Comparison of ENCODE assay signal across 8 cellular contexts in the genomic region with DNA sequence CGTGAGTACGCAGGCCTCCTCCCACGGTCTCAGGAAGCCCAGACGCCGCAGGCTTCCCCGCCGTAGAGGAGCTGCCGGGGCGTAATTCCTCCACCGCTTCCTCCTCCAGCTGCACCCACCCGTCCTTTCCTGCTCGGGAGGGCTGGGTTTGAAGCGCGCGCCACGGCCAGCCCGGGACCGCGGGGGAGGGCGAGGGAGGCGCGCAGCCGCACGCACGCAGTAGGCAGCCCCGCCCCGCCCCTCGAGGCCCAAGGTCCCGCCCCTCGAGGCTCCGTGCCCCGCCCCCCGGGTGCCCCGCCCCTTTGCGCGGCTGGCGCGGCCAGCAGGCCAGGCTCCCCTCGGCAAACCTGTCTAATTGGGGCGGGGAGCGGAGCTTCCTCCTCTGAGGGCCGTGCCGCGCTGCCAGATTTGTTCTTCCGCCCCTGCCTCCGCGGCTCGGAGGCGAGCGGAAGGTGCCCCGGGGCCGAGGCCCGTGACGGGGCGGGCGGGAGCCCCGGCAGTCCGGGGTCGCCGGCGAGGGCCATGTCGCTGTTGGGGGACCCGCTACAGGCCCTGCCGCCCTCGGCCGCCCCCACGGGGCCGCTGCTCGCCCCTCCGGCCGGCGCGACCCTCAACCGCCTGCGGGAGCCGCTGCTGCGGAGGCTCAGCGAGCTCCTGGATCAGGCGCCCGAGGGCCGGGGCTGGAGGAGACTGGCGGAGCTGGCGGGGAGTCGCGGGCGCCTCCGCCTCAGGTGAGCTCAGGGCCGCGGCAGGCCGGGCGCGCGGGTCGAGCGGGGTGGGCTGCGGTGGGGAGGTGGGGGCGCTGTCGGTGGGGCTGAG. TPM values are rescaled to one million over a fixed set of nuclear protein-coding genes. Genes with fewer than 3 reads are reported as not detected.
A peak's percentile ranks its signal among the peaks of the same experiment; 100 is the strongest.
DNase-seq lines count a peak whose midpoint lies in the region; ATAC-seq and TF ChIP-seq lines count a peak whose summit lies in the region.

A gene with protein sequence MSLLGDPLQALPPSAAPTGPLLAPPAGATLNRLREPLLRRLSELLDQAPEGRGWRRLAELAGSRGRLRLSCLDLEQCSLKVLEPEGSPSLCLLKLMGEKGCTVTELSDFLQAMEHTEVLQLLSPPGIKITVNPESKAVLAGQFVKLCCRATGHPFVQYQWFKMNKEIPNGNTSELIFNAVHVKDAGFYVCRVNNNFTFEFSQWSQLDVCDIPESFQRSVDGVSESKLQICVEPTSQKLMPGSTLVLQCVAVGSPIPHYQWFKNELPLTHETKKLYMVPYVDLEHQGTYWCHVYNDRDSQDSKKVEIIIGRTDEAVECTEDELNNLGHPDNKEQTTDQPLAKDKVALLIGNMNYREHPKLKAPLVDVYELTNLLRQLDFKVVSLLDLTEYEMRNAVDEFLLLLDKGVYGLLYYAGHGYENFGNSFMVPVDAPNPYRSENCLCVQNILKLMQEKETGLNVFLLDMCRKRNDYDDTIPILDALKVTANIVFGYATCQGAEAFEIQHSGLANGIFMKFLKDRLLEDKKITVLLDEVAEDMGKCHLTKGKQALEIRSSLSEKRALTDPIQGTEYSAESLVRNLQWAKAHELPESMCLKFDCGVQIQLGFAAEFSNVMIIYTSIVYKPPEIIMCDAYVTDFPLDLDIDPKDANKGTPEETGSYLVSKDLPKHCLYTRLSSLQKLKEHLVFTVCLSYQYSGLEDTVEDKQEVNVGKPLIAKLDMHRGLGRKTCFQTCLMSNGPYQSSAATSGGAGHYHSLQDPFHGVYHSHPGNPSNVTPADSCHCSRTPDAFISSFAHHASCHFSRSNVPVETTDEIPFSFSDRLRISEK (plus strand): TSS at position 344 of the 819 bp plus-strand sequence. CDS start 179 bp downstream, at position 523.

- DNase-seq in AG10803 (ENCODE audit: low read depth) = peak; percentile 87
- DNase-seq in NCI-H460 (ENCODE audit: extremely low read depth, low read depth) = peak; percentile 80
- DNase-seq in activated CD4-positive, CD25-positive, alpha-beta regulatory T cell treated with anti-CD3 and anti-CD28 coated beads, Interleukin-2, amount 50 U/mL, for 72 hours = peak; percentile 96
- peak; percentile 84 for DNase-seq in cerebellar cortex (ENCODE audit: low spot score)
- peak; percentile 56 for DNase-seq in kidney epithelial cell (ENCODE audit: low read depth)
- DNase-seq in stimulated activated CD4-positive, alpha-beta T cell treated with anti-CD3 and anti-CD28 coated beads, Interleukin-15, amount 100 ng/mL, for 48 hours (ENCODE audit: low read depth in 2 of 2) = peak; percentile 86 to 93

- H3K4me3 ChIP-seq in AG10803 (ENCODE audit: low read length) (peak within 1 kb of the TSS; percentile 85), kidney epithelial cell (ENCODE audit: low read depth, low read length) (peak within 1 kb of the TSS; percentile 82)

- H3K27me3 ChIP-seq in kidney epithelial cell (ENCODE audit: control insufficient read depth, insufficient read depth, low read length) = no peaks in the 10 kb centered on the region

- peak; percentile 70 for ATAC-seq in GM19043 (IDR thresholded peaks at IDR 0.05; ENCODE audit: low read depth, unreplicated experiment)
- peak; percentile 84 for ATAC-seq in HG03354 (IDR thresholded peaks at IDR 0.05; ENCODE audit: poor library complexity, severe bottlenecking, unreplicated experiment)

- H3K36me3 ChIP-seq in kidney epithelial cell (ENCODE audit: control insufficient read depth, insufficient read depth, low read length) = no peaks in the 10 kb centered on the region

- no peak for TF ChIP-seq CTCF in AG10803 (conservative IDR thresholded peaks at IDR 0.05; ENCODE audit: low read length)
- TF ChIP-seq CTCF in kidney epithelial cell (IDR thresholded peaks at IDR 0.05; ENCODE audit: insufficient read depth, low read length, poor library complexity, severe bottlenecking) = no peak

RNA-seq across cellular contexts. Expression of the gene that starts here (rescaled TPM):
- 33.9 and 36.4 TPM in 2 replicates for total RNA-seq in NCI-H460 (2014; rRNA removed; shearing (Covaris generic))
- polyA plus RNA-seq in NCI-H460 (2014; cell fraction: nucleus; rRNA removed) = 51.7 and 68.5 TPM in 2 replicates
- total RNA-seq in kidney epithelial cell = 18.4 and 19.8 TPM in 2 replicates

Comparison
In these comparisons a context has a peak if more than half of its experiments do, and no peak if none do; other contexts are left out.
1. Peak in every context shown above with its lines: DNase-seq, ATAC-seq and H3K4me3 ChIP-seq.